13 cellular contexts compared by ENCODE assay signal in the genomic region with DNA sequence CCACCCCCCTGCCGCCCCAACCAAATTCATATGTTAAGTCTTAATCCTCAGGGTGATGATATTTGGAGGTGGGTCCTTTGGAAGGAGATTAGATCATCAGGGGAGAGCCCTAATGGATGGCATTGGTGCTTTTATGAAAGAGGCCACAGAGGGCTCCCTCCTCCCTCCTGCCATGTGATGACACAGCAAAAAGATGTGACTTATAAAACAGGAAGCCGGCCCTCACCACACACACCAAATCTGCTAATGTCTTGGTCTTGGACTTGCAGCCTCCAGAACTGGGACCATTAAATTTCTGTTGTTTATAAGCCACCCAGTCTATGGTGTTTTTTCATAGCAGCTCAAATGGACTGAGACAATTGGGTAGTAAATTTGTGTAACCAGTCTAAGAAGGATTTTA.
DNase-seq lines count a peak whose midpoint lies in the region; ATAC-seq, FAIRE-seq and TF ChIP-seq lines count a peak whose summit lies in the region.
"Had no signal": no experiment of that assay in that cellular context is flagged by ENCODE, and none has a peak within 500 bp of the region (broad histone marks: within the 10 kb centered on the region; RNA-seq: fewer than 3 reads in every experiment).

No MANE protein-coding gene starts in this region.

- H3K9me3 ChIP-seq in esophagus muscularis mucosa, result no peaks in the 10 kb centered on the region

- no peak for TF ChIP-seq EP300 in esophagus muscularis mucosa (IDR thresholded peaks at IDR 0.05)

- H3K27me3 Mint-ChIP-seq in stimulated activated memory B cell treated with anti-CD40 and anti-IgM and Interleukin-4, amounts not matched to agents 10 μg/mL and 1 μg/mL and 100 μg/mL, for 72 hours, result peaks cover 20% of the 10 kb centered on the region

- ATAC-seq in HG03565 (IDR thresholded peaks at IDR 0.05; ENCODE audit: unreplicated experiment), result no peak
- ATAC-seq in stimulated activated memory B cell treated with anti-CD40 and anti-IgM and Interleukin-4, amounts not matched to agents 10 μg/mL and 1 μg/mL and 100 μg/mL, for 72 hours, result no peak

- H3K36me3 Mint-ChIP-seq in stimulated activated memory B cell treated with anti-CD40 and anti-IgM and Interleukin-4, amounts not matched to agents 10 μg/mL and 1 μg/mL and 100 μg/mL, for 72 hours, result no peaks in the 10 kb centered on the region
- H3K36me3 Mint-ChIP-seq: natural killer cell treated with Interleukin-12 subunit alpha and Interleukin-12 subunit beta and Interleukin-15 and Interleukin-18, amount 100 ng/mL, for 72 hours had no signal

- WGBS in esophagus muscularis mucosa, result 94% methylated on average over 2 of the region's 2 CpGs

- H3K4me1 Mint-ChIP-seq in stimulated activated memory B cell treated with anti-CD40 and anti-IgM and Interleukin-4, amounts not matched to agents 10 μg/mL and 1 μg/mL and 100 μg/mL, for 72 hours, result peaks cover 5% of the 10 kb centered on the region

- H3K36me3 ChIP-seq in bronchial epithelial cell (ENCODE audit: control insufficient read depth, insufficient read depth, low read length) (no peaks in the 10 kb centered on the region), esophagus muscularis mucosa (no peaks in the 10 kb centered on the region)

- FAIRE-seq in bronchial epithelial cell (lab: Jason Lieb, UNC), result no peak

- H3K9me3 Mint-ChIP-seq in stimulated activated memory B cell treated with anti-CD40 and anti-IgM and Interleukin-4, amounts not matched to agents 10 μg/mL and 1 μg/mL and 100 μg/mL, for 72 hours, result no peaks in the 10 kb centered on the region
- H3K9me3 Mint-ChIP-seq: natural killer cell treated with Interleukin-12 subunit alpha and Interleukin-12 subunit beta and Interleukin-15 and Interleukin-18, amount 100 ng/mL, for 72 hours; stimulated activated naive CD8-positive, alpha-beta T cell treated with anti-CD3 and anti-CD28 coated beads, Interleukin-15, Interleukin-2, amounts not matched to agents 100 ng/mL and 50 ng/mL, for 24 hours had no signal

- no peak for TF ChIP-seq POLR2A in NB4 (IDR thresholded peaks at IDR 0.05; ENCODE audit: extremely low read depth, insufficient read length)
- TF ChIP-seq POLR2A in esophagus muscularis mucosa (IDR thresholded peaks at IDR 0.05; ENCODE audit: low read depth), result no peak

- H3K4me1 ChIP-seq in esophagus muscularis mucosa, result peaks cover 0 to 4% (median 0%) of the 10 kb centered on the region in 4 donors

- TF ChIP-seq CTCF in NB4 (IDR thresholded peaks at IDR 0.05; ENCODE audit: low read depth, low read length), result no peak
- no peak for TF ChIP-seq CTCF in bronchial epithelial cell (IDR thresholded peaks at IDR 0.05; ENCODE audit: insufficient read depth, low read length, severe bottlenecking)
- no peak for TF ChIP-seq CTCF in esophagus muscularis mucosa (IDR thresholded peaks at IDR 0.05)

- H3K27me3 ChIP-seq in bronchial epithelial cell (ENCODE audit: control insufficient read depth, insufficient read depth, low read length) (no peaks in the 10 kb centered on the region), esophagus muscularis mucosa (no peaks in the 10 kb centered on the region)

- no peak overlapping the region for H3K4me3 Mint-ChIP-seq in stimulated activated memory B cell treated with anti-CD40 and anti-IgM and Interleukin-4, amounts not matched to agents 10 μg/mL and 1 μg/mL and 100 μg/mL, for 72 hours
- H3K4me3 Mint-ChIP-seq: natural killer cell treated with Interleukin-12 subunit alpha and Interleukin-12 subunit beta and Interleukin-15 and Interleukin-18, amount 100 ng/mL, for 72 hours; stimulated activated naive CD8-positive, alpha-beta T cell treated with anti-CD3 and anti-CD28 coated beads, Interleukin-15, Interleukin-2, amounts not matched to agents 100 ng/mL and 50 ng/mL, for 24 hours had no signal

- no peak overlapping the region for H3K27ac ChIP-seq in esophagus muscularis mucosa (replicated peaks in 1 of 4)
- H3K27ac ChIP-seq: dorsolateral prefrontal cortex, VCaP had no signal

- H3K27ac Mint-ChIP-seq in stimulated activated memory B cell treated with anti-CD40 and anti-IgM and Interleukin-4, amounts not matched to agents 10 μg/mL and 1 μg/mL and 100 μg/mL, for 72 hours, result no peak overlapping the region
- H3K27ac Mint-ChIP-seq: natural killer cell treated with Interleukin-12 subunit alpha and Interleukin-12 subunit beta and Interleukin-15 and Interleukin-18, amount 100 ng/mL, for 72 hours; stimulated activated naive CD8-positive, alpha-beta T cell treated with anti-CD3 and anti-CD28 coated beads, Interleukin-15, Interleukin-2, amounts not matched to agents 100 ng/mL and 50 ng/mL, for 24 hours had no signal

- DNase-seq in stimulated activated CD4-positive, alpha-beta T cell treated with anti-CD3 and anti-CD28 coated beads, Interleukin-15, amount 100 ng/mL, for 24 hours, result peak; percentile 11
- no peak for DNase-seq in stimulated activated CD4-positive, alpha-beta T cell treated with anti-CD3 and anti-CD28 coated beads, Interleukin-2, amount 100 ng/mL, for 48 hours
- DNase-seq in NB4 (ENCODE audit: low read depth) (peak; percentile 80), bronchial epithelial cell (ENCODE audit: low read depth) (peak; percentile 70), stromal cell of bone marrow (ENCODE audit: low read depth) (peak; percentile 17), esophagus muscularis mucosa (ENCODE audit: extremely low spot score) (no peak)
- DNase-seq: DMS79, dorsolateral prefrontal cortex had no signal

- no peak overlapping the region for H3K4me3 ChIP-seq in NB4 (ENCODE audit: low read depth, low read length)
- H3K4me3 ChIP-seq in bronchial epithelial cell (ENCODE audit: low read depth, low read length), result no peak overlapping the region
- H3K4me3 ChIP-seq in esophagus muscularis mucosa, result no peak overlapping the region
- H3K4me3 ChIP-seq: dorsolateral prefrontal cortex had no signal

- intact Hi-C loops in esophagus muscularis mucosa (cut with DNase I), result loop anchor here (5.0 to 10.0 kb wide), 3 partner anchors 57 to 949 kb away; no protein-coding TSS in a partner anchor

Comparison
In these comparisons a context has a peak if more than half of its experiments do, and no peak if none do; other contexts are left out.
1. DNase-seq: peak in stimulated activated CD4-positive, alpha-beta T cell treated with anti-CD3 and anti-CD28 coated beads, Interleukin-15, amount 100 ng/mL, for 24 hours (single experiment), NB4 (single experiment), bronchial epithelial cell (single experiment) and stromal cell of bone marrow (single experiment); none in stimulated activated CD4-positive, alpha-beta T cell treated with anti-CD3 and anti-CD28 coated beads, Interleukin-2, amount 100 ng/mL, for 48 hours (0 of 2) and esophagus muscularis mucosa (single experiment).